ENCODE assay signal across 8 cellular contexts in genomic region chr12:57738661-57739237, GRCh38. TPM values are rescaled to one million over a fixed set of nuclear protein-coding genes. Genes with fewer than 3 reads are reported as not detected.
DNase-seq lines count a peak whose midpoint lies in the region; ATAC-seq and TF ChIP-seq lines count a peak whose summit lies in the region.

TSS of gene AGAP2 (minus strand) at chr12:57738742. CDS start at chr12:57738246, 496 bp downstream.

- peak within 1 kb of the TSS; percentile 27 for H3K4me3 ChIP-seq in WI38 (ENCODE audit: low read depth, low read length)
- peak within 1 kb of the TSS; percentile 40; the same call in 1 of the 2 replicates for H3K4me3 ChIP-seq in iPS DF 6.9 (ENCODE audit: low read length)
- H3K4me3 ChIP-seq in suprapubic skin = peak within 1 kb of the TSS; percentile 49
- no peak within 1 kb of the TSS for H3K4me3 ChIP-seq in body of pancreas
- H3K4me3 ChIP-seq in MG63 = no peak within 1 kb of the TSS

- H3K36me3 ChIP-seq in iPS DF 6.9 (ENCODE audit: control insufficient read depth, insufficient read depth, low read length) (no peaks in the 10 kb centered on the region), suprapubic skin (no peaks in the 10 kb centered on the region), body of pancreas (replicated peaks in 1 of 2; ENCODE audit: insufficient read depth in 1 of 2, low read depth in 2 of 2) (no peaks in the 10 kb centered on the region), MG63 (no peaks in the 10 kb centered on the region)

- no peak for TF ChIP-seq EP300 in suprapubic skin (IDR thresholded peaks at IDR 0.05)

- intact Hi-C loops in body of pancreas (cut with DNase I) = no loop called here

- TF ChIP-seq POLR2A in suprapubic skin (IDR thresholded peaks at IDR 0.05) = no peak
- TF ChIP-seq POLR2A in body of pancreas (IDR thresholded peaks at IDR 0.05) = no peak

- H3K27me3 ChIP-seq in iPS DF 6.9 (ENCODE audit: control insufficient read depth, insufficient read depth, low read length) (peaks cover 59% of the 10 kb centered on the region), suprapubic skin (peaks cover 69% of the 10 kb centered on the region), body of pancreas (peaks cover 11 to 48% of the 10 kb centered on the region in 2 donors), MG63 (peaks cover 43% of the 10 kb centered on the region)

- TF ChIP-seq CTCF in WI38 (IDR thresholded peaks at IDR 0.05; ENCODE audit: low read depth, low read length) (no peak), suprapubic skin (IDR thresholded peaks at IDR 0.05) (no peak), body of pancreas (IDR thresholded peaks at IDR 0.05) (no peak)

- no peak within 1 kb of the TSS for H3K27ac ChIP-seq in iPS DF 6.9 (ENCODE audit: low read length)
- H3K27ac ChIP-seq in suprapubic skin = no peak within 1 kb of the TSS
- no peak within 1 kb of the TSS for H3K27ac ChIP-seq in body of pancreas

- CTCF ChIA-PET in activated CD8-positive, alpha-beta memory T cell treated with anti-CD3 and anti-CD28 coated beads for 36 hours (lab: Charles Lee) = interaction anchor here (1.0 kb wide), 1 partner anchor 155 kb away, joined by 3 read pairs; no protein-coding TSS in a partner anchor

- WGBS in iPS DF 6.9 (ENCODE audit: insufficient coverage, insufficient read length) = no CpG with 5 or more reads among the region's 36 CpGs
- 19% methylated on average over 33 of the region's 36 CpGs for WGBS in suprapubic skin
- 4 to 21% methylated on average over 32 to 34 of the region's 36 CpGs for WGBS in body of pancreas, 2 donors

- POLR2A ChIA-PET in activated CD8-positive, alpha-beta memory T cell treated with anti-CD3 and anti-CD28 coated beads for 36 hours (lab: Charles Lee) = interaction anchor here (1.2 kb wide), 1 partner anchor 16 kb away, joined by 3 read pairs; no protein-coding TSS in a partner anchor

- DNase-seq in activated CD8-positive, alpha-beta memory T cell treated with anti-CD3 and anti-CD28 coated beads for 24 hours = no peak
- DNase-seq in iPS DF 6.9 (ENCODE audit: low read depth, low spot score) = no peak
- DNase-seq in suprapubic skin (ENCODE audit: low spot score in 2 of 2) = peak in 1 of 2 donors; percentile 61
- DNase-seq in COLO829 (ENCODE audit: low spot score) = no peak
- no peak for DNase-seq in body of pancreas
- DNase-seq in MG63 = no peak

- no peak for ATAC-seq in body of pancreas

- H3K9me3 ChIP-seq in iPS DF 6.9 (ENCODE audit: control insufficient read depth, insufficient read depth, low read length) = no peaks in the 10 kb centered on the region
- H3K9me3 ChIP-seq in suprapubic skin = no peaks in the 10 kb centered on the region
- H3K9me3 ChIP-seq in body of pancreas = no peaks in the 10 kb centered on the region
- no peaks in the 10 kb centered on the region for H3K9me3 ChIP-seq in MG63

- H3K4me1 ChIP-seq in iPS DF 6.9 (ENCODE audit: control insufficient read depth, insufficient read depth, low read length) (peaks cover 3% of the 10 kb centered on the region; the same call in 1 of the 2 replicates), suprapubic skin (peaks cover 43% of the 10 kb centered on the region), body of pancreas (peaks cover 31% of the 10 kb centered on the region)

RNA-seq across cellular contexts. Expression of gene AGAP2, which starts in this region (rescaled TPM):
- 10 to 100 TPM; 29.3 to 29.7 TPM for total RNA-seq in activated CD8-positive, alpha-beta memory T cell treated with anti-CD3 and anti-CD28 coated beads for 36 hours
- 1 to 10 TPM in 3 of 4 donors, under 1 TPM in 1; 0.45 to 1.4 (median 1.3) TPM for total RNA-seq in suprapubic skin
- 1 to 10 TPM in 1 of 2 donors, under 1 TPM in 1; 0.33 to 1.0 TPM for total RNA-seq in body of pancreas
- not detected in 2 replicates for total RNA-seq in MG63 (2014; rRNA removed; shearing (Covaris generic); ENCODE audit: low replicate concordance)

Comparison
In these comparisons a context has a peak if more than half of its experiments do, and no peak if none do; other contexts are left out.
1. RNA of gene AGAP2 (total RNA-seq): 29.3 to 29.7 TPM in activated CD8-positive, alpha-beta memory T cell treated with anti-CD3 and anti-CD28 coated beads for 36 hours; 0.45 to 1.4 TPM in suprapubic skin, 0.33 to 1.0 TPM in body of pancreas and not detected in MG63; every median in the first group is over 10 times any median in the second.
2. H3K4me3 ChIP-seq: peak in WI38 (single experiment), iPS DF 6.9 (single experiment) and suprapubic skin (single experiment); none in body of pancreas (0 of 2) and MG63 (single experiment).